Comparison of ENCODE assay signal across 17 cellular contexts in the genomic region with DNA sequence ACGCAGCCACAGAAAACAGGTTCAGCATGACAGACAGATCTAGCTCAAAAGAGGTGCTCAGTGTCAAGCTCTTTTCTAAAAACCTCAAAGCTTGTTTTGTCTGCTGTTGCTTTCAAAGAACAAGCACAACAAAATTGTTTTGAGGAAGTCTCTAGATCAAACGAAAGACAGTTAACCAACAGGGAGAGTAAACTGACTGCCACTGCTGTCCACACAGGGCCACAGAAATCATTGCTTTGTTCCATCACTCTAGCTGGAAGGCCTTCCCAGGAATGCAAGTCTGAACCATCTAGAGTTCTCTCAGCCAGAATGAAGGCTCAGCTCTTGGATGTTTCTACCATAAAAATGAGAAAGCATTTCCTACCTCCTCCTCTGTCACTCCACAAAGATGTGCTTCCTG. TPM values are rescaled to one million over a fixed set of nuclear protein-coding genes. Genes with fewer than 3 reads are reported as not detected.
A peak's percentile ranks its signal among the peaks of the same experiment; 100 is the strongest.
DNase-seq lines count a peak whose midpoint lies in the region; ATAC-seq, FAIRE-seq and TF ChIP-seq lines count a peak whose summit lies in the region.
"Had no signal": no experiment of that assay in that cellular context is flagged by ENCODE, and none has a peak within 500 bp of the region (broad histone marks: within the 10 kb centered on the region; RNA-seq: fewer than 3 reads in every experiment).

No MANE protein-coding gene starts in this region.

- FAIRE-seq in keratinocyte (lab: Jason Lieb, UNC): peak; percentile 79

- no peaks in the 10 kb centered on the region for H3K36me3 ChIP-seq in DND-41 (ENCODE audit: insufficient read depth, low read length)
- H3K36me3 ChIP-seq in HUES64 (ENCODE audit: insufficient read depth, low read length): peaks cover 28% of the 10 kb centered on the region
- H3K36me3 ChIP-seq in keratinocyte (ENCODE audit: control insufficient read depth in 2 of 2, extremely low read depth in 1 of 2, insufficient read depth in 2 of 2, low read length in 2 of 2): peaks cover 4 to 12% of the 10 kb centered on the region in 2 experiments
- H3K36me3 ChIP-seq in osteoblast (ENCODE audit: insufficient read depth, low read length): no peaks in the 10 kb centered on the region
- no peaks in the 10 kb centered on the region for H3K36me3 ChIP-seq in MM.1S (replicated peaks; ENCODE audit: insufficient read depth, low read length)
- H3K36me3 ChIP-seq: left ventricle myocardium inferior, thyroid gland had no signal

- H3K9me2 ChIP-seq in MM.1S (replicated peaks; ENCODE audit: insufficient read depth, low read length): no peaks in the 10 kb centered on the region

- no peak for ATAC-seq in DND-41 (ENCODE audit: insufficient read depth, low read depth)
- no peak for ATAC-seq in HG03571 (IDR thresholded peaks at IDR 0.05; ENCODE audit: unreplicated experiment)
- ATAC-seq: stimulated activated naive B cell treated with anti-CD40 and anti-IgM and Interleukin-4, amounts not matched to agents 10 μg/mL and 1 μg/mL and 100 μg/mL, for 72 hours had no signal

- H3K27me3 ChIP-seq in DND-41 (ENCODE audit: insufficient read depth, low read length, poor library complexity): no peaks in the 10 kb centered on the region
- no peaks in the 10 kb centered on the region for H3K27me3 ChIP-seq in HUES64 (ENCODE audit: insufficient read depth, low read length)
- no peaks in the 10 kb centered on the region for H3K27me3 ChIP-seq in keratinocyte (ENCODE audit: control insufficient read depth, extremely low read depth, insufficient read depth, low read length)
- no peaks in the 10 kb centered on the region for H3K27me3 ChIP-seq in osteoblast (ENCODE audit: insufficient read depth, low read length)
- no peaks in the 10 kb centered on the region for H3K27me3 ChIP-seq in MM.1S (replicated peaks; ENCODE audit: insufficient read depth, low read length)
- H3K27me3 ChIP-seq: thyroid gland had no signal

- H3F3A ChIP-seq in MM.1S (ENCODE audit: insufficient read depth, low read length): no peaks in the 10 kb centered on the region

- no peak overlapping the region for H3K4me3 ChIP-seq in DND-41 (ENCODE audit: low read depth in 1 of 2, low read length in 2 of 2)
- H3K4me3 ChIP-seq in HUES64 (ENCODE audit: low read length): no peak overlapping the region
- H3K4me3 ChIP-seq in keratinocyte (ENCODE audit: control insufficient read depth in 2 of 3, extremely low read depth in 1 of 3, insufficient read depth in 2 of 3, low read depth in 1 of 3, low read length in 3 of 3): no peak overlapping the region
- no peak overlapping the region for H3K4me3 ChIP-seq in osteoblast (ENCODE audit: insufficient read depth, low read length)
- H3K4me3 ChIP-seq in MM.1S (ENCODE audit: low read length): no peak overlapping the region
- H3K4me3 ChIP-seq: left ventricle myocardium inferior, thyroid gland had no signal

- no peaks in the 10 kb centered on the region for H3K79me2 ChIP-seq in DND-41 (ENCODE audit: insufficient read depth, low read length)
- peaks cover 99% of the 10 kb centered on the region for H3K79me2 ChIP-seq in keratinocyte (ENCODE audit: control insufficient read depth, insufficient read depth, low read length)
- H3K79me2 ChIP-seq in osteoblast (ENCODE audit: insufficient read depth, low read length): peaks cover 95% of the 10 kb centered on the region
- H3K79me2 ChIP-seq in MM.1S (ENCODE audit: low read length): peaks cover 91% of the 10 kb centered on the region
- H3K79me2 ChIP-seq: parathyroid adenoma had no signal

- peaks cover 12% of the 10 kb centered on the region for H3K4me1 ChIP-seq in DND-41 (ENCODE audit: insufficient read depth, low read length)
- peaks cover 41% of the 10 kb centered on the region for H3K4me1 ChIP-seq in HUES64 (ENCODE audit: insufficient read depth, low read length)
- peaks cover 19% of the 10 kb centered on the region for H3K4me1 ChIP-seq in keratinocyte (ENCODE audit: control insufficient read depth, extremely low read depth, insufficient read depth, low read length)
- H3K4me1 ChIP-seq in osteoblast (ENCODE audit: insufficient read depth, low read length): peaks cover 11% of the 10 kb centered on the region
- H3K4me1 ChIP-seq in MM.1S (ENCODE audit: low read length): no peaks in the 10 kb centered on the region

- H3K4me2 ChIP-seq in DND-41 (ENCODE audit: insufficient read depth, low read length): no peak overlapping the region
- no peak overlapping the region for H3K4me2 ChIP-seq in keratinocyte (ENCODE audit: control insufficient read depth, extremely low read depth, insufficient read depth, low read depth, low read length)
- no peak overlapping the region for H3K4me2 ChIP-seq in osteoblast (ENCODE audit: insufficient read depth, low read length)
- H3K4me2 ChIP-seq in MM.1S (ENCODE audit: low read depth, low read length): no peak overlapping the region

- peak overlapping the region; percentile 55 for H2AFZ ChIP-seq in DND-41 (ENCODE audit: low read depth, low read length)
- no peak overlapping the region for H2AFZ ChIP-seq in keratinocyte (ENCODE audit: control insufficient read depth, low read length)
- H2AFZ ChIP-seq in osteoblast (ENCODE audit: low read length): no peak overlapping the region
- no peak overlapping the region for H2AFZ ChIP-seq in MM.1S (ENCODE audit: low read length)
- H2AFZ ChIP-seq: parathyroid adenoma had no signal

- H3K9me1 ChIP-seq in keratinocyte (ENCODE audit: control insufficient read depth, extremely low read depth, insufficient read depth, low read length): no peaks in the 10 kb centered on the region

- dilution Hi-C loops in keratinocyte (cut with MboI; ENCODE audit: extremely low pct_ligation_motif_present, low sequenced_read_pairs): loop anchor here (25.0 kb wide), 1 partner anchor 229 kb away; no protein-coding TSS in a partner anchor

- H3K27ac ChIP-seq in DND-41 (ENCODE audit: low read length): peak overlapping the region; percentile 40; the same call in 1 of the 2 replicates
- peak overlapping the region; percentile 3; the same call in 1 of the 2 replicates for H3K27ac ChIP-seq in HUES64 (ENCODE audit: low read depth, low read length)
- H3K27ac ChIP-seq in keratinocyte (ENCODE audit: control insufficient read depth, insufficient read depth, low read length): peak overlapping the region; percentile 59
- H3K27ac ChIP-seq in osteoblast (ENCODE audit: low read depth, low read length): no peak overlapping the region
- H3K27ac ChIP-seq in MM.1S (ENCODE audit: low read length): no peak overlapping the region
- H3K27ac ChIP-seq: left ventricle myocardium inferior, parathyroid adenoma had no signal

- DNase-seq in DND-41 (no peak), keratinocyte (ENCODE audit: low read depth, low spot score) (no peak), osteoblast (ENCODE audit: insufficient read length, low spot score, missing footprints) (peak; percentile 56), GM03348 (ENCODE audit: low spot score) (no peak), MM.1S (no peak)
- DNase-seq: activated CD4-positive, alpha-beta T cell treated with anti-CD3 and anti-CD28 coated beads, Interleukin-2, amount 50 U/mL, for 4 hours; activated naive CD4-positive, alpha-beta T cell; Karpas-422; left ventricle myocardium inferior; NCI-H1105; NCI-H2081 treated with DMSO at 0.1 percent for 48 hours; RPMI8226; stimulated activated naive B cell treated with anti-CD40 and anti-IgM and Interleukin-4, amounts not matched to agents 10 μg/mL and 1 μg/mL and 100 μg/mL, for 72 hours; thyroid gland had no signal

- TF ChIP-seq CTCF in DND-41 (IDR thresholded peaks at IDR 0.05; ENCODE audit: borderline replicate concordance, extremely low read depth, low read length, poor library complexity, severe bottlenecking) (no peak), keratinocyte (optimal IDR thresholded peaks at IDR 0.05 in 1 of 3, IDR thresholded peaks at IDR 0.05 in 1 of 3, conservative IDR thresholded peaks at IDR 0.05 in 1 of 3; ENCODE audit: extremely low read depth in 1 of 3, insufficient read depth in 2 of 3, low read length in 3 of 3) (no peak), osteoblast (IDR thresholded peaks at IDR 0.05; ENCODE audit: extremely low read depth, low read depth, low read length) (no peak), MM.1S (IDR thresholded peaks at IDR 0.05; ENCODE audit: low read length) (no peak)

- H3K9me3 ChIP-seq in DND-41 (ENCODE audit: insufficient read depth, low read length, severe bottlenecking) (no peaks in the 10 kb centered on the region), HUES64 (ENCODE audit: insufficient read depth, low read depth, low read length) (no peaks in the 10 kb centered on the region), keratinocyte (ENCODE audit: control insufficient read depth, low read depth, low read length) (no peaks in the 10 kb centered on the region), osteoblast (ENCODE audit: low read depth, low read length) (no peaks in the 10 kb centered on the region), MM.1S (replicated peaks; ENCODE audit: insufficient read depth, low read length) (no peaks in the 10 kb centered on the region)
- H3K9me3 ChIP-seq: left ventricle myocardium inferior, thyroid gland had no signal

- H3K9ac ChIP-seq in DND-41 (ENCODE audit: low read depth, low read length) (no peak overlapping the region), HUES64 (ENCODE audit: low read depth, low read length) (no peak overlapping the region), keratinocyte (ENCODE audit: control insufficient read depth, extremely low read depth, insufficient read depth, low read length) (no peak overlapping the region), MM.1S (ENCODE audit: low read length) (no peak overlapping the region)
- H3K9ac ChIP-seq: parathyroid adenoma had no signal

- WGBS in HUES64: 88% methylated on average over 2 of the region's 2 CpGs

- H4K20me1 ChIP-seq in DND-41 (ENCODE audit: insufficient read depth, low read length) (no peaks in the 10 kb centered on the region), keratinocyte (ENCODE audit: control insufficient read depth, extremely low read depth, insufficient read depth, low read length) (peaks cover 26% of the 10 kb centered on the region), osteoblast (ENCODE audit: insufficient read depth, low read length) (peaks cover 12% of the 10 kb centered on the region), MM.1S (ENCODE audit: insufficient read depth, low read length) (no peaks in the 10 kb centered on the region)

RNA-seq across cellular contexts. Expression of a gene that starts 12.7 kb away (rescaled TPM):
- polyA plus RNA-seq in HUES64 (2013, experiment 1 of 2): 335 TPM
- polyA plus RNA-seq in HUES64 (2013, experiment 2 of 2): 380 TPM
- polyA plus RNA-seq in keratinocyte: 1,015 to 1,448 TPM (median 1,185 TPM) in 3 replicates
- 1,793 TPM for polyA plus RNA-seq in keratinocyte (2011; ENCODE audit: low read depth)
- polyA plus RNA-seq in keratinocyte (2011; cell fraction: cytosol; rRNA removed): 533 and 538 TPM in 2 replicates
- 3,620 and 3,834 TPM in 2 replicates for polyA plus RNA-seq in keratinocyte (2011; cell fraction: nucleus; rRNA removed)
- polyA plus RNA-seq in keratinocyte (2012; ENCODE audit: low replicate concordance): 892 and 931 TPM in 2 replicates
- 975 to 1,428 TPM (median 1,262 TPM) in 3 replicates for polyA minus RNA-seq in keratinocyte
- 644 TPM for polyA minus RNA-seq in keratinocyte (2011; cell fraction: cytosol; rRNA and poly(A)+ RNA removed)
- polyA minus RNA-seq in keratinocyte (2011; cell fraction: nucleus; rRNA and poly(A)+ RNA removed): 2,331 and 3,661 TPM in 2 replicates
- total RNA-seq in osteoblast: 344 and 373 TPM in 2 replicates

Comparison
In these comparisons a context has a peak if more than half of its experiments do, and no peak if none do; other contexts are left out.
1. H3K27ac ChIP-seq: peak in DND-41 (single experiment), HUES64 (single experiment) and keratinocyte (single experiment); none in osteoblast (single experiment) and MM.1S (single experiment).